Comparison of ENCODE assay signal across 18 cellular contexts in genomic region chr5:114238771-114239313, GRCh38.
"Had no signal": no experiment of that assay in that cellular context is flagged by ENCODE, and none has a peak within 500 bp of the region (broad histone marks: within the 10 kb centered on the region; RNA-seq: fewer than 3 reads in every experiment).

No MANE protein-coding gene starts in this region.

- DNase-seq: activated CD4-positive, CD25-positive, alpha-beta regulatory T cell treated with anti-CD3 and anti-CD28 coated beads, Interleukin-2, amount 50 U/mL, for 72 hours; activated CD8-positive, alpha-beta memory T cell treated with anti-CD3 and anti-CD28 coated beads for 24 hours; activated CD8-positive, alpha-beta memory T cell treated with anti-CD3 and anti-CD28 coated beads, Interleukin-2, amount 50 U/mL, for 48 hours; activated effector memory CD4-positive, alpha-beta T cell treated with anti-CD3 and anti-CD28 coated beads, Interleukin-2, amount 50 U/mL, for 16 hours; activated naive CD4-positive, alpha-beta T cell treated with anti-CD3 and anti-CD28 coated beads, Interleukin-2, amount 50 U/mL, for 16 hours; activated T-cell treated with anti-CD3 and anti-CD28 coated beads, Interleukin-2, amount 50 U/mL, for 72 hours; adrenal gland; dermis blood vessel endothelial cell; effector memory CD4-positive, alpha-beta T cell; head of caudate nucleus; right lobe of liver; stimulated activated CD4-positive, alpha-beta T cell treated with anti-CD3 and anti-CD28 coated beads, Interleukin-4, amount 100 ng/mL, for 24 hours had no signal

- H3K4me3 ChIP-seq: adrenal gland, esophagus muscularis mucosa, lung, right lobe of liver, thoracic aorta had no signal

- ATAC-seq: activated T-cell treated with anti-CD3 and anti-CD28 coated beads, Interleukin-2, amount 50 U/mL, for 72 hours; left lobe of liver; natural killer cell treated with Interleukin-12 subunit alpha and Interleukin-12 subunit beta and Interleukin-15 and Interleukin-18, amount 100 ng/mL, for 72 hours; right lobe of liver; stimulated activated effector memory CD8-positive, alpha-beta T cell treated with anti-CD3 and anti-CD28 coated beads, Interleukin-12 subunit alpha, Interleukin-12 subunit beta, amount 100 ng/mL, for 72 hours had no signal
